1 cellular context compared by ENCODE assay signal in genomic region chr19:41263042-41263849, GRCh38.
TF ChIP-seq lines count a peak whose summit lies in the region.

No MANE protein-coding gene starts in this region.

TF ChIP-seq in K562, 482 proteins besides CTCF, POLR2A, EP300 and RAD21 (continued from another document and continues in another):
- TF ChIP-seq, protein P1, sequence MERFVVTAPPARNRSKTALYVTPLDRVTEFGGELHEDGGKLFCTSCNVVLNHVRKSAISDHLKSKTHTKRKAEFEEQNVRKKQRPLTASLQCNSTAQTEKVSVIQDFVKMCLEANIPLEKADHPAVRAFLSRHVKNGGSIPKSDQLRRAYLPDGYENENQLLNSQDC (CRISPR knock-in tag; IDR thresholded peaks at IDR 0.05), result no peak
- TF ChIP-seq E4F1 (CRISPR knock-in tag; IDR thresholded peaks at IDR 0.05; ENCODE audit: borderline replicate concordance) (no peak), MCM7 (IDR thresholded peaks at IDR 0.05) (no peak), CHCHD3 (CRISPR knock-in tag; IDR thresholded peaks at IDR 0.05) (no peak), WHSC1 (IDR thresholded peaks at IDR 0.05; ENCODE audit: low read length) (no peak), CBX2 (IDR thresholded peaks at IDR 0.05; ENCODE audit: insufficient read depth, low read length, poor library complexity, severe bottlenecking) (no peak), GABPB2 (CRISPR knock-in tag; conservative IDR thresholded peaks at IDR 0.05) (no peak), CBX5 (IDR thresholded peaks at IDR 0.05; ENCODE audit: borderline replicate concordance, low read depth) (no peak), MLX (CRISPR knock-in tag; conservative IDR thresholded peaks at IDR 0.05) (no peak), NR2F6 (CRISPR knock-in tag; IDR thresholded peaks at IDR 0.05) (no peak), SRSF3 (IDR thresholded peaks at IDR 0.05; ENCODE audit: insufficient read depth, low read length) (no peak), RBBP5 (IDR thresholded peaks at IDR 0.05; ENCODE audit: borderline replicate concordance, insufficient read depth, low read length, poor library complexity, severe bottlenecking) (peak; percentile 66), SAFB2 (IDR thresholded peaks at IDR 0.05; ENCODE audit: borderline replicate concordance, low read depth, low read length, severe bottlenecking) (no peak), NR2C1 (IDR thresholded peaks at IDR 0.05) (no peak), NR2C1 (tag; IDR thresholded peaks at IDR 0.05) (no peak), TCF7 (IDR thresholded peaks at IDR 0.05; ENCODE audit: borderline replicate concordance) (no peak), CBX8 (IDR thresholded peaks at IDR 0.05; ENCODE audit: borderline replicate concordance, extremely low read depth, low read depth, low read length, poor library complexity, severe bottlenecking) (no peak), NR4A1 (CRISPR knock-in tag; IDR thresholded peaks at IDR 0.05) (no peak), NR4A1 (tag; IDR thresholded peaks at IDR 0.05) (no peak), TSC22D4 (tag; IDR thresholded peaks at IDR 0.05) (no peak), GABPB1 (CRISPR knock-in tag; IDR thresholded peaks at IDR 0.05) (no peak), ZNF146 (CRISPR knock-in tag; IDR thresholded peaks at IDR 0.05; ENCODE audit: unreplicated experiment) (no peak), E2F4 (CRISPR knock-in tag; IDR thresholded peaks at IDR 0.05; ENCODE audit: low read depth) (no peak), RNF2 (IDR thresholded peaks at IDR 0.05) (no peak), ZNF449 (CRISPR knock-in tag; IDR thresholded peaks at IDR 0.05) (no peak), ZNF212 (CRISPR knock-in tag; IDR thresholded peaks at IDR 0.05) (no peak), ZNF79 (CRISPR knock-in tag; IDR thresholded peaks at IDR 0.05; ENCODE audit: low read depth) (no peak), ZNF354B (CRISPR knock-in tag; IDR thresholded peaks at IDR 0.05) (no peak), ETS1 (conservative IDR thresholded peaks at IDR 0.05; ENCODE audit: control insufficient read depth, low read depth, low read length) (no peak), PBX2 (CRISPR knock-in tag; IDR thresholded peaks at IDR 0.05; ENCODE audit: low read depth) (no peak), PBX2 (tag; conservative IDR thresholded peaks at IDR 0.05; ENCODE audit: low read depth) (no peak), ZNF551 (CRISPR knock-in tag; IDR thresholded peaks at IDR 0.05) (no peak), ETS2 (tag; IDR thresholded peaks at IDR 0.05; ENCODE audit: borderline replicate concordance, poor library complexity, severe bottlenecking) (no peak), HDAC2 (IDR thresholded peaks at IDR 0.05) (no peak), PRMT5 (CRISPR knock-in tag; IDR thresholded peaks at IDR 0.05) (no peak), HNRNPL (IDR thresholded peaks at IDR 0.05; ENCODE audit: low read depth, low read length) (no peak)
- TF ChIP-seq, protein P2, sequence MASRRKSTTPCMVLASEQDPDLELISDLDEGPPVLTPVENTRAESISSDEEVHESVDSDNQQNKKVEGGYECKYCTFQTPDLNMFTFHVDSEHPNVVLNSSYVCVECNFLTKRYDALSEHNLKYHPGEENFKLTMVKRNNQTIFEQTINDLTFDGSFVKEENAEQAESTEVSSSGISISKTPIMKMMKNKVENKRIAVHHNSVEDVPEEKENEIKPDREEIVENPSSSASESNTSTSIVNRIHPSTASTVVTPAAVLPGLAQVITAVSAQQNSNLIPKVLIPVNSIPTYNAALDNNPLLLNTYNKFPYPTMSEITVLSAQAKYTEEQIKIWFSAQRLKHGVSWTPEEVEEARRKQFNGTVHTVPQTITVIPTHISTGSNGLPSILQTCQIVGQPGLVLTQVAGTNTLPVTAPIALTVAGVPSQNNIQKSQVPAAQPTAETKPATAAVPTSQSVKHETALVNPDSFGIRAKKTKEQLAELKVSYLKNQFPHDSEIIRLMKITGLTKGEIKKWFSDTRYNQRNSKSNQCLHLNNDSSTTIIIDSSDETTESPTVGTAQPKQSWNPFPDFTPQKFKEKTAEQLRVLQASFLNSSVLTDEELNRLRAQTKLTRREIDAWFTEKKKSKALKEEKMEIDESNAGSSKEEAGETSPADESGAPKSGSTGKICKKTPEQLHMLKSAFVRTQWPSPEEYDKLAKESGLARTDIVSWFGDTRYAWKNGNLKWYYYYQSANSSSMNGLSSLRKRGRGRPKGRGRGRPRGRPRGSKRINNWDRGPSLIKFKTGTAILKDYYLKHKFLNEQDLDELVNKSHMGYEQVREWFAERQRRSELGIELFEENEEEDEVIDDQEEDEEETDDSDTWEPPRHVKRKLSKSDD (conservative IDR thresholded peaks at IDR 0.05; ENCODE audit: low read length), result no peak
- TF ChIP-seq, protein P3, sequence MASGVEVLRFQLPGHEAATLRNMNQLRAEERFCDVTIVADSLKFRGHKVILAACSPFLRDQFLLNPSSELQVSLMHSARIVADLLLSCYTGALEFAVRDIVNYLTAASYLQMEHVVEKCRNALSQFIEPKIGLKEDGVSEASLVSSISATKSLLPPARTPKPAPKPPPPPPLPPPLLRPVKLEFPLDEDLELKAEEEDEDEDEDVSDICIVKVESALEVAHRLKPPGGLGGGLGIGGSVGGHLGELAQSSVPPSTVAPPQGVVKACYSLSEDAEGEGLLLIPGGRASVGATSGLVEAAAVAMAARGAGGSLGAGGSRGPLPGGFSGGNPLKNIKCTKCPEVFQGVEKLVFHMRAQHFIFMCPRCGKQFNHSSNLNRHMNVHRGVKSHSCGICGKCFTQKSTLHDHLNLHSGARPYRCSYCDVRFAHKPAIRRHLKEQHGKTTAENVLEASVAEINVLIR (CRISPR knock-in tag; IDR thresholded peaks at IDR 0.05), result no peak
- TF ChIP-seq, protein P4, sequence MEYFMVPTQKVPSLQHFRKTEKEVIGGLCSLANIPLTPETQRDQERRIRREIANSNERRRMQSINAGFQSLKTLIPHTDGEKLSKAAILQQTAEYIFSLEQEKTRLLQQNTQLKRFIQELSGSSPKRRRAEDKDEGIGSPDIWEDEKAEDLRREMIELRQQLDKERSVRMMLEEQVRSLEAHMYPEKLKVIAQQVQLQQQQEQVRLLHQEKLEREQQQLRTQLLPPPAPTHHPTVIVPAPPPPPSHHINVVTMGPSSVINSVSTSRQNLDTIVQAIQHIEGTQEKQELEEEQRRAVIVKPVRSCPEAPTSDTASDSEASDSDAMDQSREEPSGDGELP (CRISPR knock-in tag; IDR thresholded peaks at IDR 0.05; ENCODE audit: borderline replicate concordance), result no peak; the same call in 1 of the 2 replicates
- TF ChIP-seq, protein P5, sequence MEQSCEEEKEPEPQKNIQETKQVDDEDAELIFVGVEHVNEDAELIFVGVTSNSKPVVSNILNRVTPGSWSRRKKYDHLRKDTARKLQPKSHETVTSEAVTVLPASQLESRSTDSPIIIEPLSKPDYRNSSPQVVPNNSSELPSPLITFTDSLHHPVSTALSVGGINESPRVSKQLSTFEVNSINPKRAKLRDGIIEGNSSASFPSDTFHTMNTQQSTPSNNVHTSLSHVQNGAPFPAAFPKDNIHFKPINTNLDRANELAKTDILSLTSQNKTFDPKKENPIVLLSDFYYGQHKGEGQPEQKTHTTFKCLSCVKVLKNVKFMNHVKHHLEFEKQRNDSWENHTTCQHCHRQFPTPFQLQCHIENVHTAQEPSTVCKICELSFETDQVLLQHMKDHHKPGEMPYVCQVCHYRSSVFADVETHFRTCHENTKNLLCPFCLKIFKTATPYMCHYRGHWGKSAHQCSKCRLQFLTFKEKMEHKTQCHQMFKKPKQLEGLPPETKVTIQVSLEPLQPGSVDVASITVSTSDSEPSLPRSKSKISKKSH (CRISPR knock-in tag; IDR thresholded peaks at IDR 0.05), result no peak
- TF ChIP-seq, protein P6, sequence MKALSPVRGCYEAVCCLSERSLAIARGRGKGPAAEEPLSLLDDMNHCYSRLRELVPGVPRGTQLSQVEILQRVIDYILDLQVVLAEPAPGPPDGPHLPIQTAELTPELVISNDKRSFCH (CRISPR knock-in tag; IDR thresholded peaks at IDR 0.05), result no peak
- TF ChIP-seq, protein P6 (tag; IDR thresholded peaks at IDR 0.05), result 0 out of 2 replicates have a peak, but pooled peaks have one; percentile 68
- TF ChIP-seq, protein P7, sequence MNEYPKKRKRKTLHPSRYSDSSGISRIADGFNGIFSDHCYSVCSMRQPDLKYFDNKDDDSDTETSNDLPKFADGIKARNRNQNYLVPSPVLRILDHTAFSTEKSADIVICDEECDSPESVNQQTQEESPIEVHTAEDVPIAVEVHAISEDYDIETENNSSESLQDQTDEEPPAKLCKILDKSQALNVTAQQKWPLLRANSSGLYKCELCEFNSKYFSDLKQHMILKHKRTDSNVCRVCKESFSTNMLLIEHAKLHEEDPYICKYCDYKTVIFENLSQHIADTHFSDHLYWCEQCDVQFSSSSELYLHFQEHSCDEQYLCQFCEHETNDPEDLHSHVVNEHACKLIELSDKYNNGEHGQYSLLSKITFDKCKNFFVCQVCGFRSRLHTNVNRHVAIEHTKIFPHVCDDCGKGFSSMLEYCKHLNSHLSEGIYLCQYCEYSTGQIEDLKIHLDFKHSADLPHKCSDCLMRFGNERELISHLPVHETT (CRISPR knock-in tag; conservative IDR thresholded peaks at IDR 0.05 in 1 of 2, IDR thresholded peaks at IDR 0.05 in 1 of 2), result peak in 1 of 2 experiments; percentile 46; a peak in 2 of 4 replicates
